In the genomic region with DNA sequence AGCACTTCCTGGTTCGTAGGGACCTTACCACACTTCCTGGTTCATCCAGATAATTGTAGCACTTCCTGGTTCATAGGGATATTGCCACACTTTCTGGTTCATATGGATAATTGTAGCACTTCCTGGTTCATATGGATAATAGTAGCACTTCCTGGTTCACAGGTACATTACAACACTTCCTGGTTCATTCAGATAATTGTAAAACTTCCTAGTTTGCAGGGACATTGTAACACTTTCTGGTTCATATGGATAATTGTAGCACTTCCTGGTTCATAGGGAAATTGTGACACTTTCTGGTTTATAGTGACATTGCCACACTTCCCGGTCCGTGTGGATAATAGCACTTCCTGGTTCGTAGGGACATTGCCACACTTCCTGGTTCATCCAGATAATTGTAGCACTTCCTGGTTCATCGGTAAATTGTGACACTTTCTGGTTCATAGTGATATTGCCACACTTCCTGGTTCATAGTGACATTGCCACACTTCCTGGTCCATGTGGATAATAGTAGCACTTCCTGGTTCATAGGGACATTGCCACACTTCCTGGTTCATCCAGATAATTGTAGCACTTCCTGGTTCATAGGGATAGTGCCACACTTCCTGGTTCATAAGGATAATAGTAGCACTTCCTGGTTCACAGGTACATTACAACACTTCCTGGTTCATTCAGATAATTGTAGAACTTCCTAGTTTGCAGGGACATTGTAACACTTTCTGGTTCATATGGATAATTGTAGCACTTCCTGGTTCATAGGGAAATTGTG, we compare ENCODE assay signal across 8 cellular contexts.
DNase-seq lines count a peak whose midpoint lies in the region; ATAC-seq, FAIRE-seq and TF ChIP-seq lines count a peak whose summit lies in the region.
"Not testable (repeated sequence)": the region's sequence is repeated elsewhere in the genome, so short reads cannot be mapped to it uniquely, and the experiment has no call there.

No MANE protein-coding gene starts in this region.

- 48 to 51% (median 49%) methylated on average over 5 of the region's 5 CpGs for WGBS in small intestine, 3 donors

- not testable (repeated sequence) for H3K27me3 Mint-ChIP-seq in activated T-helper 17 cell treated with anti-CD3 and anti-CD28 coated beads, Interleukin-2, amount 50 U/mL, for 72 hours

- peak overlapping the region; percentile 98 for H3K27ac Mint-ChIP-seq in activated T-helper 17 cell treated with anti-CD3 and anti-CD28 coated beads, Interleukin-2, amount 50 U/mL, for 72 hours

- not testable (repeated sequence) for H4K20me1 ChIP-seq in HCT116 (ENCODE audit: insufficient read depth); OCI-LY3 (ENCODE audit: insufficient read depth, low read length)

- CTCF ChIA-PET in HCT116 (lab: Charles Lee): not testable (repeated sequence)

- POLR2A ChIA-PET in HCT116 (lab: Charles Lee): not testable (repeated sequence)

- H3K36me3 ChIP-seq in HCT116 (ENCODE audit: control insufficient read depth in 1 of 2, insufficient read depth in 2 of 2, low read length in 2 of 2): peaks cover 0 to 14% of the 10 kb centered on the region in 2 experiments; a peak in 1 of 4 replicates
- peaks cover 44% of the 10 kb centered on the region for H3K36me3 ChIP-seq in OCI-LY3 (replicated peaks; ENCODE audit: low read depth, low read length)
- not testable (repeated sequence) for H3K36me3 ChIP-seq in small intestine (ENCODE audit: control insufficient read depth in 2 of 2, insufficient read depth in 2 of 2, low read length in 2 of 2)
- peaks cover 16% of the 10 kb centered on the region for H3K36me3 ChIP-seq in upper lobe of right lung

- H3K9me3 Mint-ChIP-seq in activated T-helper 17 cell treated with anti-CD3 and anti-CD28 coated beads, Interleukin-2, amount 50 U/mL, for 72 hours: peaks cover 40% of the 10 kb centered on the region

- peak overlapping the region; percentile 65 for H3K27ac ChIP-seq in HCT116 (ENCODE audit: low read depth, low read length)
- peak overlapping the region; percentile 85 for H3K27ac ChIP-seq in OCI-LY3 (ENCODE audit: low read length)
- peak overlapping the region; percentile 73 to 80 for H3K27ac ChIP-seq in small intestine (ENCODE audit: low read depth in 1 of 2, low read length in 1 of 2)
- peak overlapping the region; percentile 43 for H3K27ac ChIP-seq in upper lobe of right lung

- not testable (repeated sequence) for H3K4me1 ChIP-seq in HCT116 (ENCODE audit: control insufficient read depth in 1 of 2, insufficient read depth in 2 of 2, low read length in 2 of 2); small intestine (ENCODE audit: control insufficient read depth in 2 of 2, insufficient read depth in 1 of 2, low read depth in 1 of 2, low read length in 1 of 2); upper lobe of right lung
- H3K4me1 ChIP-seq in OCI-LY3 (ENCODE audit: low read length): peaks cover 28% of the 10 kb centered on the region

- not testable (repeated sequence) for TF ChIP-seq CTCF in HCT116 (IDR thresholded peaks at IDR 0.05 in 2 of 3, conservative IDR thresholded peaks at IDR 0.05 in 1 of 3; ENCODE audit: borderline replicate concordance in 1 of 3, insufficient read depth in 1 of 3, low read depth in 2 of 3, low read length in 2 of 3); OCI-LY3 (IDR thresholded peaks at IDR 0.05; ENCODE audit: low read depth, low read length); upper lobe of right lung (IDR thresholded peaks at IDR 0.05)

- TF ChIP-seq RAD21 in HCT116 (IDR thresholded peaks at IDR 0.05; ENCODE audit: low read depth): not testable (repeated sequence)

- intact Hi-C loops in HCT116 (cut with micrococcal nuclease); upper lobe of right lung (cut with DNase I): not testable (repeated sequence)

- H3K9ac ChIP-seq in HCT116 (ENCODE audit: low read length): not testable (repeated sequence)
- peak overlapping the region; percentile 26; the same call in 1 of the 2 replicates for H3K9ac ChIP-seq in OCI-LY3 (ENCODE audit: low read length)

- peak; percentile 65 for FAIRE-seq in small intestine (lab: Jason Lieb, UNC)

- H3K9me3 ChIP-seq in HCT116 (ENCODE audit: control insufficient read depth in 1 of 2, insufficient read depth in 1 of 2, low read depth in 1 of 2, low read length in 2 of 2); OCI-LY3 (ENCODE audit: insufficient read depth, low read length); small intestine (ENCODE audit: control insufficient read depth, low read depth); upper lobe of right lung: not testable (repeated sequence)

- peak; percentile 32 for DNase-seq in HCT116 (ENCODE audit: low read depth, low spot score)
- peak; percentile 87 for DNase-seq in central memory CD4-positive, alpha-beta T cell
- peak; percentile 44 for DNase-seq in medulla oblongata (ENCODE audit: extremely low spot score)
- DNase-seq in small intestine: peak; percentile 67
- DNase-seq in upper lobe of right lung: not testable (repeated sequence)

- H3K4me1 Mint-ChIP-seq in activated T-helper 17 cell treated with anti-CD3 and anti-CD28 coated beads, Interleukin-2, amount 50 U/mL, for 72 hours: peaks cover 41% of the 10 kb centered on the region

- H2AFZ ChIP-seq in HCT116 (ENCODE audit: low read depth, low read length, poor library complexity, severe bottlenecking): not testable (repeated sequence)
- peak overlapping the region; percentile 71; the same call in 1 of the 2 replicates for H2AFZ ChIP-seq in OCI-LY3 (ENCODE audit: low read depth, low read length)

- not testable (repeated sequence) for H3K9me2 ChIP-seq in HCT116 (ENCODE audit: insufficient read depth)

- not testable (repeated sequence) for ATAC-seq in HCT116, upper lobe of right lung
- peak; percentile 45 to 53 for ATAC-seq in activated CD4-positive, CD25-positive, alpha-beta regulatory T cell treated with anti-CD3 and anti-CD28 coated beads, Interleukin-2, amount 50 U/mL, for 24 hours
- peak; percentile 19 for ATAC-seq in activated T-helper 17 cell treated with anti-CD3 and anti-CD28 coated beads, Interleukin-2, amount 50 U/mL, for 72 hours (replicated peaks)

- not testable (repeated sequence) for TF ChIP-seq POLR2A in HCT116 (IDR thresholded peaks at IDR 0.05; ENCODE audit: borderline replicate concordance, extremely low read depth, insufficient read depth, insufficient read length)

- peaks cover 88% of the 10 kb centered on the region for H3K36me3 Mint-ChIP-seq in activated T-helper 17 cell treated with anti-CD3 and anti-CD28 coated beads, Interleukin-2, amount 50 U/mL, for 72 hours (ENCODE audit: low read depth)

- H3K4me2 ChIP-seq in HCT116 (ENCODE audit: low read length): not testable (repeated sequence)
- H3K4me2 ChIP-seq in OCI-LY3 (ENCODE audit: low read length): peak overlapping the region; percentile 38; the same call in 1 of the 2 replicates

- BruUV-seq in HCT116 (replicated peaks; lab: Mats Ljungman, UMichigan): not testable (repeated sequence)

- H3K27me3 ChIP-seq in HCT116 (ENCODE audit: insufficient read depth, low read length); OCI-LY3 (ENCODE audit: low read depth, low read length); small intestine (ENCODE audit: control insufficient read depth in 2 of 2, insufficient read depth in 2 of 2, low read length in 2 of 2); upper lobe of right lung: not testable (repeated sequence)

- peak overlapping the region; percentile 86 for H3K4me3 Mint-ChIP-seq in activated T-helper 17 cell treated with anti-CD3 and anti-CD28 coated beads, Interleukin-2, amount 50 U/mL, for 72 hours

- RAD21 ChIA-PET in HCT116 (lab: Charles Lee; ENCODE audit: low non-redundant PET in 1 of 2, low total read pairs in 2 of 2, uncharacterized antibody in 2 of 2, unreplicated experiment in 2 of 2): not testable (repeated sequence)

- peaks cover 16% of the 10 kb centered on the region; the same call in 1 of the 2 replicates for H3K79me2 ChIP-seq in HCT116 (ENCODE audit: insufficient read depth, low read length)
- H3K79me2 ChIP-seq in OCI-LY3 (ENCODE audit: low read length): not testable (repeated sequence)

- H3K4me3 ChIP-seq in HCT116 (replicated peaks in 1 of 2; ENCODE audit: low read depth in 1 of 2, low read length in 2 of 2); small intestine (ENCODE audit: low read depth in 1 of 2, low read length in 2 of 2); upper lobe of right lung: not testable (repeated sequence)
- peak overlapping the region; percentile 57 for H3K4me3 ChIP-seq in OCI-LY3 (ENCODE audit: low read length)

TF ChIP-seq in HCT116, 20 proteins besides CTCF, POLR2A, EP300 and RAD21:
- TF ChIP-seq ELF1 (IDR thresholded peaks at IDR 0.05; ENCODE audit: borderline replicate concordance, low read depth) (peak; percentile 66), CEBPB (IDR thresholded peaks at IDR 0.05; ENCODE audit: low read depth) (peak; percentile 35), EGR1 (IDR thresholded peaks at IDR 0.05; ENCODE audit: low read depth) (0 out of 2 replicates have a peak, but pooled peaks have one; percentile 18)
